In genomic region chrX:138481649-138482048, GRCh38 we compare ENCODE assay signal across 26 cellular contexts.
"Had no signal": no experiment of that assay in that cellular context is flagged by ENCODE, and none has a peak within 500 bp of the region (broad histone marks: within the 10 kb centered on the region; RNA-seq: fewer than 3 reads in every experiment).

No MANE protein-coding gene starts in this region.

- H3K4me3 ChIP-seq: stomach, suprapubic skin, testis, thoracic aorta, thyroid gland, tibial artery, tibial nerve, transverse colon, upper lobe of left lung, upper lobe of right lung, uterus, vagina had no signal

- H3K36me3 ChIP-seq: stomach, suprapubic skin, thoracic aorta, thyroid gland, tibial artery, tibial nerve, transverse colon, upper lobe of left lung, upper lobe of right lung, uterus, vagina had no signal

- ATAC-seq: stimulated activated effector memory CD8-positive, alpha-beta T cell treated with anti-CD3 and anti-CD28 coated beads, Interleukin-12 subunit alpha, Interleukin-12 subunit beta, amount 100 ng/mL, for 72 hours; stimulated activated memory B cell treated with anti-CD40 and anti-IgM and Interleukin-4, amounts not matched to agents 10 μg/mL and 1 μg/mL and 100 μg/mL, for 72 hours; stimulated activated naive B cell treated with anti-CD40 and anti-IgM and Interleukin-4, amounts not matched to agents 10 μg/mL and 1 μg/mL and 100 μg/mL, for 72 hours; stimulated activated naive CD8-positive, alpha-beta T cell treated with anti-CD3 and anti-CD28 coated beads, Interleukin-15, amount 100 ng/mL, for 72 hours; stimulated activated naive CD8-positive, alpha-beta T cell treated with anti-CD3 and anti-CD28 coated beads, Interleukin-15, Interleukin-2, amounts not matched to agents 100 U/mL and 50 U/mL, for 24 hours; upper lobe of right lung had no signal

- H3K9me3 ChIP-seq: stomach, suprapubic skin, testis, thoracic aorta, thyroid gland, tibial artery, tibial nerve, transverse colon, upper lobe of left lung, upper lobe of right lung, uterus, vagina had no signal

- H3K4me1 ChIP-seq: stomach, suprapubic skin, testis, thyroid gland, tibial artery, tibial nerve, transverse colon, upper lobe of left lung, upper lobe of right lung, uterus, vagina had no signal

- DNase-seq: stimulated activated CD4-positive, alpha-beta T cell treated with anti-CD3 and anti-CD28 coated beads, Interleukin-2, amount 100 ng/mL, for 48 hours; stimulated activated CD4-positive, alpha-beta T cell treated with anti-CD3 and anti-CD28 coated beads, Interleukin-4, amount 100 ng/mL, for 1 hour; stimulated activated CD4-positive, alpha-beta T cell treated with anti-CD3 and anti-CD28 coated beads, Interleukin-4, amount 100 ng/mL, for 24 hours; stimulated activated CD4-positive, alpha-beta T cell treated with anti-CD3 and anti-CD28 coated beads, Interleukin-4, amount 100 ng/mL, for 4 hours; stimulated activated CD8-positive, alpha-beta memory T cell treated with anti-CD3 and anti-CD28 coated beads, Interleukin-4, amount 100 ng/mL, for 48 hours; stimulated activated naive B cell treated with anti-CD40 and anti-IgM and Interleukin-4, amounts not matched to agents 10 μg/mL and 1 μg/mL and 100 μg/mL, for 72 hours; stimulated activated naive CD4-positive, alpha-beta T cell; stimulated activated naive CD4-positive, alpha-beta T cell treated with Interleukin-2 at 50 U/mL for 16 hours; stimulated activated naive CD8-positive, alpha-beta T cell treated with anti-CD3 and anti-CD28 coated beads, Interleukin-15, amount 100 ng/mL, for 72 hours; stimulated activated naive CD8-positive, alpha-beta T cell treated with anti-CD3 and anti-CD28 coated beads, Interleukin-15, Interleukin-2, amounts not matched to agents 100 U/mL and 50 U/mL, for 24 hours; stomach; substantia nigra; testis; thyroid gland; tibial artery; transverse colon; trophoblast cell; upper lobe of left lung; upper lobe of right lung; uterus had no signal

- H3K27me3 ChIP-seq: stomach, suprapubic skin, testis, thyroid gland, tibial artery, tibial nerve, transverse colon, upper lobe of left lung, upper lobe of right lung, uterus, vagina had no signal

- H3K27ac ChIP-seq: stomach, suprapubic skin, testis, thoracic aorta, thyroid gland, tibial artery, tibial nerve, transverse colon, upper lobe of left lung, upper lobe of right lung, uterus, vagina had no signal
